ENCODE assay signal across 7 cellular contexts in the genomic region with DNA sequence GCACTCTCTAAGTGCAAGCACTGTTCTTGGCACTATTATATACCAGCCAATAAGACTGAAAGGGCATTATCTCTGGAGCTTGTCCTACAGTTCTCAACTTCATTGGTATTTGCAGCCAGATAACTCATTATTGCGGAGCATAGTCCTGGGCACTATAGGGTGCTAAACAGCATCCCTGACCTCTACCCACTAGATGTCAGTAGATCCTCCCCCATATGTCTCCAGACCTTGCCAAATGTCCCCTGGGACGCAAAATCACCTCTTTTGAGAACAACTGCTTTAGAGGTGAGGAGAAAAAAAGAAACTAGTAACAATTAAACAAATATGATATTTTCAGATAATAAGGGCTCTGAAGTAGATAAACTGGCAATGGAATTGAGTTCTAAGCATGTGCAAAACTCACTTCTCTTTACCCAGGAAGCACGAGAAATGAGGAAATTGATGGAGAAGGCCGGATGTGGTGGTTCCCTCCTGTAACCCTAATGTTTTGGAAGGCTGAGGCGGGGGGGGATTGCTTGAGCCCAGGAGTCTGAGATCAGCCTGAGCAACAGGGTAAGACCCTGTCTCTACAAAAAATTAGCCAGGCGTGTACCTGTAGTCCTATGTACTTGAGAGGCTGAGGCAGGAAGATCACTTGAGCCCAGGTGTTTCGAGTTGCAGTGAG.
DNase-seq lines count a peak whose midpoint lies in the region; ATAC-seq and TF ChIP-seq lines count a peak whose summit lies in the region.

No MANE protein-coding gene starts in this region.

- H3K27me3 ChIP-seq in Loucy (ENCODE audit: insufficient read depth, low read length, poor library complexity, severe bottlenecking), result no peaks in the 10 kb centered on the region
- no peaks in the 10 kb centered on the region for H3K27me3 ChIP-seq in psoas muscle (ENCODE audit: insufficient read depth in 3 of 3, low read length in 2 of 3)

- ATAC-seq in GM18502 (IDR thresholded peaks at IDR 0.05; ENCODE audit: poor library complexity, unreplicated experiment), result peak; percentile 48
- ATAC-seq in GM21737 (IDR thresholded peaks at IDR 0.05; ENCODE audit: unreplicated experiment), result peak; percentile 43
- ATAC-seq in psoas muscle, result peak in 1 of 4 donors; percentile 48

- 69 to 87% (median 80%) methylated on average over 7 of the region's 7 CpGs for WGBS in psoas muscle, 3 donors

- intact Hi-C loops in psoas muscle (cut with DNase I), result no loop called here

- H4K20me1 ChIP-seq in Loucy (ENCODE audit: insufficient read depth, low read length, poor library complexity, severe bottlenecking), result no peaks in the 10 kb centered on the region

- H3K4me1 ChIP-seq in Loucy (ENCODE audit: insufficient read depth, low read length, poor library complexity, severe bottlenecking), result no peaks in the 10 kb centered on the region
- no peaks in the 10 kb centered on the region for H3K4me1 ChIP-seq in psoas muscle

- H3K9me3 ChIP-seq in Loucy (ENCODE audit: insufficient read depth, low read depth, low read length), result no peaks in the 10 kb centered on the region
- H3K9me3 ChIP-seq in psoas muscle, result no peaks in the 10 kb centered on the region

- TF ChIP-seq CTCF in Loucy (conservative IDR thresholded peaks at IDR 0.05; ENCODE audit: low read length) (peak; percentile 74), psoas muscle (IDR thresholded peaks at IDR 0.05) (peak; percentile 23)

- DNase-seq in caudate nucleus (lab: John Stamatoyannopoulos, UW), result peak in 1 of 61 donors; percentile 19
- DNase-seq in psoas muscle, result no peak
- no peak for DNase-seq in A172 (ENCODE audit: low spot score)
- no peak for DNase-seq in COLO668 (lab: John Stamatoyannopoulos, UW; ENCODE audit: unreplicated experiment)

- no peaks in the 10 kb centered on the region for H3K36me3 ChIP-seq in Loucy (ENCODE audit: insufficient read depth, low read length)
- H3K36me3 ChIP-seq in psoas muscle (ENCODE audit: insufficient read depth in 1 of 2, low read depth in 1 of 2), result no peaks in the 10 kb centered on the region

- H3K9me2 ChIP-seq in Loucy (replicated peaks; ENCODE audit: low read depth, low read length), result no peaks in the 10 kb centered on the region

- H3K9ac ChIP-seq in Loucy (ENCODE audit: low read depth, low read length, poor library complexity, severe bottlenecking), result no peak overlapping the region

- no peak overlapping the region for H3K4me2 ChIP-seq in Loucy (ENCODE audit: low read depth, low read length, poor library complexity, severe bottlenecking)

- no peaks in the 10 kb centered on the region for H3F3A ChIP-seq in Loucy (ENCODE audit: low read depth)

- peak overlapping the region; percentile 69 for H3K27ac ChIP-seq in caudate nucleus (ENCODE audit: low read depth, low read length)
- no peak overlapping the region for H3K27ac ChIP-seq in psoas muscle

- H3K4me3 ChIP-seq in Loucy (ENCODE audit: low read length, poor library complexity, severe bottlenecking) (no peak overlapping the region), psoas muscle (no peak overlapping the region)

- no peaks in the 10 kb centered on the region for H3K79me2 ChIP-seq in Loucy (ENCODE audit: insufficient read depth, low read length)

- no peak overlapping the region for H2AFZ ChIP-seq in Loucy (ENCODE audit: low read length)
